9 cellular contexts compared by ENCODE assay signal in the genomic region with DNA sequence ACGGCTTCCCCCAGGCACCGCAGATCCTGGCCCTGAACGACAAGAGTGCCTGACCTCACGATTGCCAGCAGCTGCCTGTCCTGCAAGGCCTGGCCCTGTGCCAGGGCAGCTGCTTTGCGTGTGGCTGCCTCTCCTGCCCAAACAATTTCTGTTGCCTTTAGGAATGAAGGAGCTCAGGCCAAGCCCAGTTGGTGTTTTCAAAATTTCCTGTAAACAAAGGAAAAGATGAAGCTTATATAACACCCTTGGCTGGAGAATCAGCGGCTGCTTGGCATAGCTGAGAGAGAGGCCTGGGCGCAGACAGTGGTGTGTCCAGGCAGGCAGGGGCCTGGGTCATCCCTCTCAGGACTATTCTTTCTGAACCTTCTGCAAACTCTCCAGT. TPM values are rescaled to one million over a fixed set of nuclear protein-coding genes. Genes with fewer than 3 reads are reported as not detected.
DNase-seq lines count a peak whose midpoint lies in the region; ATAC-seq and TF ChIP-seq lines count a peak whose summit lies in the region.
"Had no signal": no experiment of that assay in that cellular context is flagged by ENCODE, and none has a peak within 500 bp of the region (broad histone marks: within the 10 kb centered on the region; RNA-seq: fewer than 3 reads in every experiment).

No MANE protein-coding gene starts in this region.

- peak overlapping the region; percentile 72 for H3K9ac ChIP-seq in adipocyte (ENCODE audit: low read length)
- H3K9ac ChIP-seq in skeletal muscle satellite cell (ENCODE audit: low read depth, low read length), result peak overlapping the region; percentile 64

- H3K4me1 Mint-ChIP-seq in activated T-helper 1 cell treated with anti-CD3 and anti-CD28 coated beads, Interleukin-12 subunit alpha, Interleukin-12 subunit beta, Interleukin-2, Interleukin-4 antibody, amounts not matched to agents 30 ng/mL and 10 ng/mL and 1 ng/mL, durations not matched to agents 14 hours and 24 hours and 36 hours (ENCODE audit: low read depth), result peaks cover 7% of the 10 kb centered on the region

- TF ChIP-seq CTCF in LNCaP clone FGC (IDR thresholded peaks at IDR 0.05; ENCODE audit: control insufficient read depth, extremely low read depth, insufficient read depth) (no peak), heart left ventricle (IDR thresholded peaks at IDR 0.05) (no peak)

- H3K9me3 ChIP-seq in adipocyte (ENCODE audit: control insufficient read depth, low read length) (no peaks in the 10 kb centered on the region), heart left ventricle (no peaks in the 10 kb centered on the region), skeletal muscle satellite cell (replicated peaks; ENCODE audit: low read length) (no peaks in the 10 kb centered on the region)
- H3K9me3 ChIP-seq in effector memory CD4-positive, alpha-beta T cell (ENCODE audit: control insufficient read depth, low read length), result no peaks in the 10 kb centered on the region

- H3K4me1 ChIP-seq in adipocyte (ENCODE audit: control insufficient read depth, insufficient read depth, low read length) (peaks cover 40% of the 10 kb centered on the region), heart left ventricle (peaks cover 0 to 51% (median 25%) of the 10 kb centered on the region in 12 donors), skeletal muscle satellite cell (ENCODE audit: control insufficient read depth, insufficient read depth, low read length) (peaks cover 40% of the 10 kb centered on the region)
- H3K4me1 ChIP-seq in effector memory CD4-positive, alpha-beta T cell (ENCODE audit: control insufficient read depth, insufficient read depth, low read length, poor library complexity, severe bottlenecking), result peaks cover 15% of the 10 kb centered on the region

- TF ChIP-seq POLR2A in heart left ventricle (IDR thresholded peaks at IDR 0.05), result no peak

- no peaks in the 10 kb centered on the region for H3K36me3 Mint-ChIP-seq in activated T-helper 1 cell treated with anti-CD3 and anti-CD28 coated beads, Interleukin-12 subunit alpha, Interleukin-12 subunit beta, Interleukin-2, Interleukin-4 antibody, amounts not matched to agents 30 ng/mL and 10 ng/mL and 1 ng/mL, durations not matched to agents 14 hours and 24 hours and 36 hours (ENCODE audit: low read depth)

- intact Hi-C loops in heart left ventricle (cut with DNase I), result loop anchor here in 1 of 10 donors (10.0 kb wide), 1 partner anchor 63 kb away; no protein-coding TSS in a partner anchor
- intact Hi-C loops in activated T-helper 1 cell treated with anti-CD3 and anti-CD28 coated beads, Interleukin-12 subunit alpha, Interleukin-12 subunit beta, Interleukin-2, Interleukin-4 antibody, amounts not matched to agents 30 ng/mL and 10 ng/mL and 1 ng/mL, durations not matched to agents 14 hours and 24 hours and 36 hours (cut with micrococcal nuclease), result no loop called here

- peak overlapping the region; percentile 18 for H3K4me2 ChIP-seq in skeletal muscle satellite cell (ENCODE audit: low read length)

- no peak overlapping the region for H3K27ac Mint-ChIP-seq in activated T-helper 1 cell treated with anti-CD3 and anti-CD28 coated beads, Interleukin-12 subunit alpha, Interleukin-12 subunit beta, Interleukin-2, Interleukin-4 antibody, amounts not matched to agents 30 ng/mL and 10 ng/mL and 1 ng/mL, durations not matched to agents 14 hours and 24 hours and 36 hours

- DNase-seq in LNCaP clone FGC (ENCODE audit: low read depth) (peak; percentile 54), adipocyte (ENCODE audit: low read depth) (peak; percentile 94), heart left ventricle (peak; percentile 79 to 95 (median 88))
- no peak for DNase-seq in effector memory CD4-positive, alpha-beta T cell
- no peak for DNase-seq in activated T-helper 1 cell treated with anti-CD3 and anti-CD28 coated beads, Interleukin-12 subunit alpha, Interleukin-12 subunit beta, Interleukin-2, Interleukin-4 antibody, amounts not matched to agents 30 ng/mL and 10 ng/mL and 1 ng/mL, durations not matched to agents 14 hours and 24 hours and 36 hours (ENCODE audit: low spot score)

- no peaks in the 10 kb centered on the region for H3K27me3 Mint-ChIP-seq in activated T-helper 1 cell treated with anti-CD3 and anti-CD28 coated beads, Interleukin-12 subunit alpha, Interleukin-12 subunit beta, Interleukin-2, Interleukin-4 antibody, amounts not matched to agents 30 ng/mL and 10 ng/mL and 1 ng/mL, durations not matched to agents 14 hours and 24 hours and 36 hours (ENCODE audit: insufficient read depth)

- H3K27me3 ChIP-seq in adipocyte (replicated peaks; ENCODE audit: control insufficient read depth, insufficient read depth, low read length) (no peaks in the 10 kb centered on the region), heart left ventricle (no peaks in the 10 kb centered on the region), skeletal muscle satellite cell (ENCODE audit: control insufficient read depth, insufficient read depth, low read length) (peaks cover 5% of the 10 kb centered on the region)
- H3K27me3 ChIP-seq in effector memory CD4-positive, alpha-beta T cell (replicated peaks; ENCODE audit: control insufficient read depth, insufficient read depth, low read length, poor library complexity, severe bottlenecking), result no peaks in the 10 kb centered on the region

- H3K27ac ChIP-seq in heart left ventricle, result peak overlapping the region; percentile 83 to 95 (median 91)
- no peak overlapping the region for H3K27ac ChIP-seq in effector memory CD4-positive, alpha-beta T cell (ENCODE audit: insufficient read depth, low read length, poor library complexity, severe bottlenecking)

- no peak overlapping the region for H3K4me3 ChIP-seq in LNCaP clone FGC (ENCODE audit: low read depth, low read length)
- no peak overlapping the region for H3K4me3 ChIP-seq in adipocyte (ENCODE audit: low read length)
- H3K4me3 ChIP-seq in heart left ventricle, result no peak overlapping the region
- no peak overlapping the region for H3K4me3 ChIP-seq in skeletal muscle satellite cell (ENCODE audit: low read length)
- no peak overlapping the region for H3K4me3 ChIP-seq in effector memory CD4-positive, alpha-beta T cell (ENCODE audit: insufficient read depth, low read depth, low read length, poor library complexity, severe bottlenecking)

- H3K9me3 Mint-ChIP-seq in activated T-helper 1 cell treated with anti-CD3 and anti-CD28 coated beads, Interleukin-12 subunit alpha, Interleukin-12 subunit beta, Interleukin-2, Interleukin-4 antibody, amounts not matched to agents 30 ng/mL and 10 ng/mL and 1 ng/mL, durations not matched to agents 14 hours and 24 hours and 36 hours, result no peaks in the 10 kb centered on the region

- ATAC-seq in heart left ventricle, result peak; percentile 77 to 85 (median 80)
- no peak for ATAC-seq in HG03175 (IDR thresholded peaks at IDR 0.05; ENCODE audit: unreplicated experiment)
- no peak for ATAC-seq in HG02588 (IDR thresholded peaks at IDR 0.05; ENCODE audit: unreplicated experiment)

- H3K36me3 ChIP-seq in adipocyte (ENCODE audit: control insufficient read depth, insufficient read depth, low read length, severe bottlenecking) (no peaks in the 10 kb centered on the region), heart left ventricle (no peaks in the 10 kb centered on the region), skeletal muscle satellite cell (ENCODE audit: insufficient read depth, low read length) (no peaks in the 10 kb centered on the region)
- no peaks in the 10 kb centered on the region for H3K36me3 ChIP-seq in effector memory CD4-positive, alpha-beta T cell (ENCODE audit: control insufficient read depth, insufficient read depth, low read length)

- 8 to 15% (median 11%) methylated on average over 5 to 7 of the region's 7 CpGs for WGBS in heart left ventricle, 4 donors

- no peak overlapping the region for H3K4me3 Mint-ChIP-seq in activated T-helper 1 cell treated with anti-CD3 and anti-CD28 coated beads, Interleukin-12 subunit alpha, Interleukin-12 subunit beta, Interleukin-2, Interleukin-4 antibody, amounts not matched to agents 30 ng/mL and 10 ng/mL and 1 ng/mL, durations not matched to agents 14 hours and 24 hours and 36 hours

RNA-seq across cellular contexts. Expression of gene SLC47A2, which starts 11.7 kb away (rescaled TPM):
- total RNA-seq in heart left ventricle, result under 1 TPM in 1 of 9 donors, not detected in 8; 0.32 TPM
- not detected for polyA plus RNA-seq in heart left ventricle
- total RNA-seq in skeletal muscle satellite cell (2012; rRNA removed), result under 0.01 TPM in 1 of 2 replicates, not detected in the other
- not detected in 2 replicates for total RNA-seq in activated T-helper 1 cell treated with anti-CD3 and anti-CD28 coated beads, Interleukin-12 subunit alpha, Interleukin-12 subunit beta, Interleukin-2, Interleukin-4 antibody, amounts not matched to agents 30 ng/mL and 10 ng/mL and 1 ng/mL, durations not matched to agents 14 hours and 24 hours and 36 hours
- polyA plus RNA-seq: neural cell had no signal

RNA-seq across cellular contexts. Expression of gene ALDH3A1, which starts 20.0 kb away (rescaled TPM):
- 1 to 10 TPM in 1 of 9 donors, under 1 TPM in 3, not detected in 5; 0.19 to 1.1 (median 0.39) TPM for total RNA-seq in heart left ventricle
- under 1 TPM in 1 of 2 donors, not detected in 1; 0.04 TPM for polyA plus RNA-seq in heart left ventricle
- 0.44 TPM in 1 of 2 replicates, not detected in the other for total RNA-seq in skeletal muscle satellite cell (2012; rRNA removed)
- total RNA-seq in activated T-helper 1 cell treated with anti-CD3 and anti-CD28 coated beads, Interleukin-12 subunit alpha, Interleukin-12 subunit beta, Interleukin-2, Interleukin-4 antibody, amounts not matched to agents 30 ng/mL and 10 ng/mL and 1 ng/mL, durations not matched to agents 14 hours and 24 hours and 36 hours, result not detected in 2 replicates

Comparison
In these comparisons a context has a peak if more than half of its experiments do, and no peak if none do; other contexts are left out.
1. DNase-seq: peak in LNCaP clone FGC (single experiment), adipocyte (single experiment) and heart left ventricle (5 of 5); none in effector memory CD4-positive, alpha-beta T cell (0 of 3) and activated T-helper 1 cell treated with anti-CD3 and anti-CD28 coated beads, Interleukin-12 subunit alpha, Interleukin-12 subunit beta, Interleukin-2, Interleukin-4 antibody, amounts not matched to agents 30 ng/mL and 10 ng/mL and 1 ng/mL, durations not matched to agents 14 hours and 24 hours and 36 hours (single experiment).
2. ATAC-seq: peak in heart left ventricle (4 of 4); none in HG03175 (single experiment) and HG02588 (single experiment).